In genomic region chr12:81209001-81209400, GRCh38 we compare ENCODE assay signal across 16 cellular contexts.
A peak's percentile ranks its signal among the peaks of the same experiment; 100 is the strongest.
DNase-seq lines count a peak whose midpoint lies in the region; ATAC-seq and TF ChIP-seq lines count a peak whose summit lies in the region.
"Had no signal": no experiment of that assay in that cellular context is flagged by ENCODE, and none has a peak within 500 bp of the region (broad histone marks: within the 10 kb centered on the region; RNA-seq: fewer than 3 reads in every experiment).

No MANE protein-coding gene starts in this region.

- intact Hi-C loops in psoas muscle (cut with DNase I), result no loop called here

- H3K27me3 ChIP-seq in psoas muscle (ENCODE audit: insufficient read depth in 3 of 3, low read length in 2 of 3), result no peaks in the 10 kb centered on the region
- H3K27me3 ChIP-seq: ascending aorta; BLaER1 treated with 17β-estradiol and CSF1 and Interleukin-3, amounts not matched to agents 10 nM and 100 nM; neutrophil had no signal

- no peak overlapping the region for H3K4me3 Mint-ChIP-seq in HFFc6
- H3K4me3 Mint-ChIP-seq: activated CD8-positive, alpha-beta T cell treated with anti-CD3 and anti-CD28 coated beads, Interleukin-2, amount 10 ng/mL, durations not matched to agents 7 days and 5 days; stimulated activated effector memory CD8-positive, alpha-beta T cell treated with anti-CD3 and anti-CD28 coated beads, Interleukin-12 subunit alpha, Interleukin-12 subunit beta, amount 100 ng/mL, for 72 hours had no signal

- TF ChIP-seq CTCF in HFFc6 (IDR thresholded peaks at IDR 0.05) (no peak), foreskin fibroblast (IDR thresholded peaks at IDR 0.05; ENCODE audit: low read depth, low read length) (no peak), psoas muscle (IDR thresholded peaks at IDR 0.05) (no peak)

- no peaks in the 10 kb centered on the region for H3K9me3 ChIP-seq in psoas muscle
- H3K9me3 ChIP-seq: ascending aorta; BLaER1 treated with 17β-estradiol and CSF1 and Interleukin-3, amounts not matched to agents 10 nM and 100 nM; neutrophil had no signal

- H3K27ac Mint-ChIP-seq in HFFc6, result no peak overlapping the region
- H3K27ac Mint-ChIP-seq: activated CD8-positive, alpha-beta T cell treated with anti-CD3 and anti-CD28 coated beads, Interleukin-2, amount 10 ng/mL, durations not matched to agents 7 days and 5 days; stimulated activated effector memory CD8-positive, alpha-beta T cell treated with anti-CD3 and anti-CD28 coated beads, Interleukin-12 subunit alpha, Interleukin-12 subunit beta, amount 100 ng/mL, for 72 hours had no signal

- H3K4me3 ChIP-seq in foreskin fibroblast (ENCODE audit: low read depth in 1 of 2, low read length in 2 of 2), result no peak overlapping the region
- H3K4me3 ChIP-seq in psoas muscle, result no peak overlapping the region
- H3K4me3 ChIP-seq: ascending aorta; BLaER1 treated with 17β-estradiol and CSF1 and Interleukin-3, amounts not matched to agents 10 nM and 100 nM; K562 had no signal

- no peaks in the 10 kb centered on the region; the same call in 1 of the 2 replicates for H3K9me3 Mint-ChIP-seq in HFFc6

- DNase-seq in HFFc6 (peak; percentile 19), amniotic epithelial cell (ENCODE audit: low read depth) (peak; percentile 21), foreskin fibroblast (peak; percentile 60 to 75), psoas muscle (no peak), cerebellar cortex (ENCODE audit: low spot score) (no peak)
- DNase-seq in stimulated activated CD4-positive, alpha-beta T cell treated with anti-CD3 and anti-CD28 coated beads, Interleukin-2, amount 100 ng/mL, for 24 hours, result no peak
- DNase-seq: activated CD8-positive, alpha-beta T cell treated with anti-CD3 and anti-CD28 coated beads, Interleukin-2, amount 10 ng/mL, durations not matched to agents 7 days and 5 days; HCEC 1CT; NCI-H1105 treated with DMSO at 0.1 percent for 48 hours; NCI-H446 had no signal

- H3K27me3 Mint-ChIP-seq in HFFc6 (ENCODE audit: insufficient read depth), result no peaks in the 10 kb centered on the region; the same call in 1 of the 2 replicates

- peaks cover 5% of the 10 kb centered on the region for H3K4me1 ChIP-seq in psoas muscle

- peak overlapping the region; percentile 56 for H3K27ac ChIP-seq in psoas muscle
- H3K27ac ChIP-seq: ascending aorta; BLaER1 treated with 17β-estradiol and CSF1 and Interleukin-3, amounts not matched to agents 10 nM and 100 nM; neutrophil had no signal

- ATAC-seq in psoas muscle (peak in 1 of 4 donors; percentile 38), HG03565 (IDR thresholded peaks at IDR 0.05; ENCODE audit: unreplicated experiment) (no peak)
- ATAC-seq: activated CD8-positive, alpha-beta T cell treated with anti-CD3 and anti-CD28 coated beads, Interleukin-2, amount 10 ng/mL, durations not matched to agents 7 days and 5 days; K562; stimulated activated effector memory CD8-positive, alpha-beta T cell treated with anti-CD3 and anti-CD28 coated beads, Interleukin-12 subunit alpha, Interleukin-12 subunit beta, amount 100 ng/mL, for 72 hours had no signal

- no peaks in the 10 kb centered on the region for H3K36me3 ChIP-seq in psoas muscle (ENCODE audit: insufficient read depth in 1 of 2, low read depth in 1 of 2)
- H3K36me3 ChIP-seq: ascending aorta; BLaER1 treated with 17β-estradiol and CSF1 and Interleukin-3, amounts not matched to agents 10 nM and 100 nM; neutrophil had no signal

- peaks cover 17% of the 10 kb centered on the region; the same call in 1 of the 2 replicates for H3K4me1 Mint-ChIP-seq in HFFc6 (ENCODE audit: low read depth)
- H3K4me1 Mint-ChIP-seq: stimulated activated effector memory CD8-positive, alpha-beta T cell treated with anti-CD3 and anti-CD28 coated beads, Interleukin-12 subunit alpha, Interleukin-12 subunit beta, amount 100 ng/mL, for 72 hours had no signal

- no peaks in the 10 kb centered on the region for H3K36me3 Mint-ChIP-seq in HFFc6 (ENCODE audit: low read depth)
- H3K36me3 Mint-ChIP-seq: stimulated activated effector memory CD8-positive, alpha-beta T cell treated with anti-CD3 and anti-CD28 coated beads, Interleukin-12 subunit alpha, Interleukin-12 subunit beta, amount 100 ng/mL, for 72 hours had no signal

Comparison
In these comparisons a context has a peak if more than half of its experiments do, and no peak if none do; other contexts are left out.
1. DNase-seq: peak in HFFc6 (single experiment), amniotic epithelial cell (single experiment) and foreskin fibroblast (2 of 2); none in psoas muscle (0 of 2), cerebellar cortex (single experiment) and stimulated activated CD4-positive, alpha-beta T cell treated with anti-CD3 and anti-CD28 coated beads, Interleukin-2, amount 100 ng/mL, for 24 hours (0 of 2).